ENCODE assay signal across 23 cellular contexts in genomic region chr6:44276667-44277640, GRCh38. TPM values are rescaled to one million over a fixed set of nuclear protein-coding genes. Genes with fewer than 3 reads are reported as not detected.
DNase-seq lines count a peak whose midpoint lies in the region; ATAC-seq and TF ChIP-seq lines count a peak whose summit lies in the region.
"Had no signal": no experiment of that assay in that cellular context is flagged by ENCODE, and none has a peak within 500 bp of the region (broad histone marks: within the 10 kb centered on the region; RNA-seq: fewer than 3 reads in every experiment).

No MANE protein-coding gene starts in this region.

- H3K4me3 Mint-ChIP-seq in activated naive CD4-positive, alpha-beta T cell treated with anti-CD3 and anti-CD28 coated beads, Interleukin-2, amount 50 U/mL, for 24 hours: peak overlapping the region; percentile 28
- H3K4me3 Mint-ChIP-seq in brain (no peak overlapping the region), progenitor cell of endocrine pancreas (ENCODE audit: low read depth) (no peak overlapping the region)

- H3K4me1 Mint-ChIP-seq in activated naive CD4-positive, alpha-beta T cell treated with anti-CD3 and anti-CD28 coated beads, Interleukin-2, amount 50 U/mL, for 24 hours: peaks cover 4% of the 10 kb centered on the region
- peaks cover 33% of the 10 kb centered on the region for H3K4me1 Mint-ChIP-seq in brain
- H3K4me1 Mint-ChIP-seq in progenitor cell of endocrine pancreas (ENCODE audit: low read depth): peaks cover 2% of the 10 kb centered on the region

- no peak for TF ChIP-seq CTCF in brain (conservative IDR thresholded peaks at IDR 0.05)
- TF ChIP-seq CTCF in progenitor cell of endocrine pancreas (IDR thresholded peaks at IDR 0.05; ENCODE audit: unreplicated experiment): no peak

- no peak overlapping the region for H3K27ac Mint-ChIP-seq in activated naive CD4-positive, alpha-beta T cell treated with anti-CD3 and anti-CD28 coated beads, Interleukin-2, amount 50 U/mL, for 24 hours
- peak overlapping the region in 3 of 5 experiments; percentile 67 to 97 (median 75) for H3K27ac Mint-ChIP-seq in brain
- H3K27ac Mint-ChIP-seq in progenitor cell of endocrine pancreas: peak overlapping the region; percentile 65
- H3K27ac Mint-ChIP-seq: activated CD4-positive, alpha-beta memory T cell treated with anti-CD3 and anti-CD28 coated beads for 36 hours had no signal

- ATAC-seq in GM21737 (IDR thresholded peaks at IDR 0.05; ENCODE audit: unreplicated experiment): no peak

- no peak for DNase-seq in activated naive CD4-positive, alpha-beta T cell treated with anti-CD3 and anti-CD28 coated beads, Interleukin-2, amount 50 U/mL, for 16 hours
- no peak for DNase-seq in progenitor cell of endocrine pancreas (ENCODE audit: low spot score, unreplicated experiment)
- DNase-seq in MV-4-11 (lab: John Stamatoyannopoulos, UW): no peak
- DNase-seq: activated CD4-positive, alpha-beta memory T cell treated with anti-CD3 and anti-CD28 coated beads for 36 hours; activated CD4-positive, CD25-positive, alpha-beta regulatory T cell; activated T-cell treated with anti-CD3 and anti-CD28 coated beads for 4 hours; AML-193; amygdala; DND-41; heart right ventricle; KG1; left colon; mesenchymal stem cell; NCI-H1694; NCI-H2171 treated with DMSO at 0.1 percent for 48 hours; T1000 had no signal

- no peaks in the 10 kb centered on the region for H3K9me3 Mint-ChIP-seq in activated naive CD4-positive, alpha-beta T cell treated with anti-CD3 and anti-CD28 coated beads, Interleukin-2, amount 50 U/mL, for 24 hours
- H3K9me3 Mint-ChIP-seq in brain (peaks cover 0 to 1% (median 0%) of the 10 kb centered on the region in 5 experiments), progenitor cell of endocrine pancreas (ENCODE audit: low read depth) (no peaks in the 10 kb centered on the region)
- H3K9me3 Mint-ChIP-seq: activated CD4-positive, alpha-beta memory T cell treated with anti-CD3 and anti-CD28 coated beads for 36 hours had no signal

- H3K27me3 Mint-ChIP-seq in activated naive CD4-positive, alpha-beta T cell treated with anti-CD3 and anti-CD28 coated beads, Interleukin-2, amount 50 U/mL, for 24 hours: peaks cover 33% of the 10 kb centered on the region
- H3K27me3 Mint-ChIP-seq in brain (no peaks in the 10 kb centered on the region), progenitor cell of endocrine pancreas (peaks cover 60% of the 10 kb centered on the region)

- no peaks in the 10 kb centered on the region for H3K36me3 Mint-ChIP-seq in activated naive CD4-positive, alpha-beta T cell treated with anti-CD3 and anti-CD28 coated beads, Interleukin-2, amount 50 U/mL, for 24 hours
- H3K36me3 Mint-ChIP-seq in brain (peaks cover 19% of the 10 kb centered on the region), progenitor cell of endocrine pancreas (ENCODE audit: insufficient read depth) (peaks cover 5% of the 10 kb centered on the region)
- H3K36me3 Mint-ChIP-seq: activated CD4-positive, alpha-beta memory T cell treated with anti-CD3 and anti-CD28 coated beads for 36 hours had no signal

RNA-seq across cellular contexts. Expression of gene TMEM151B, which starts 6.7 kb away (rescaled TPM):
- polyA plus RNA-seq in brain (ENCODE audit: insufficient read depth, low read depth, low replicate concordance): 45.5 TPM
- 3.5 and 4.7 TPM in 2 replicates for total RNA-seq in progenitor cell of endocrine pancreas
- total RNA-seq: epithelial cell of proximal tubule, fibroblast of villous mesenchyme, HT1080, ureter had no signal

RNA-seq across cellular contexts. Expression of gene NFKBIE, which starts 11.6 kb away (rescaled TPM):
- 10.8 TPM for polyA plus RNA-seq in brain (ENCODE audit: insufficient read depth, low read depth, low replicate concordance)
- total RNA-seq in progenitor cell of endocrine pancreas: 7.1 TPM in 2 replicates

RNA-seq across cellular contexts. Expression of gene SLC35B2, which starts 19.6 kb away (rescaled TPM):
- 68.7 TPM for polyA plus RNA-seq in brain (ENCODE audit: insufficient read depth, low read depth, low replicate concordance)
- 45.9 and 50.3 TPM in 2 replicates for total RNA-seq in progenitor cell of endocrine pancreas

RNA-seq across cellular contexts. Expression of gene HSP90AB1, which starts 30.1 kb away (rescaled TPM):
- polyA plus RNA-seq in brain (ENCODE audit: insufficient read depth, low read depth, low replicate concordance): 1,424 TPM
- total RNA-seq in progenitor cell of endocrine pancreas: 1,214 and 1,216 TPM in 2 replicates

RNA-seq across cellular contexts. Expression of gene AARS2, which starts 36.2 kb away (rescaled TPM):
- polyA plus RNA-seq in brain (ENCODE audit: insufficient read depth, low read depth, low replicate concordance): 16.9 TPM
- total RNA-seq in progenitor cell of endocrine pancreas: 26.5 and 28.8 TPM in 2 replicates
